9 cellular contexts compared by ENCODE assay signal in the genomic region with DNA sequence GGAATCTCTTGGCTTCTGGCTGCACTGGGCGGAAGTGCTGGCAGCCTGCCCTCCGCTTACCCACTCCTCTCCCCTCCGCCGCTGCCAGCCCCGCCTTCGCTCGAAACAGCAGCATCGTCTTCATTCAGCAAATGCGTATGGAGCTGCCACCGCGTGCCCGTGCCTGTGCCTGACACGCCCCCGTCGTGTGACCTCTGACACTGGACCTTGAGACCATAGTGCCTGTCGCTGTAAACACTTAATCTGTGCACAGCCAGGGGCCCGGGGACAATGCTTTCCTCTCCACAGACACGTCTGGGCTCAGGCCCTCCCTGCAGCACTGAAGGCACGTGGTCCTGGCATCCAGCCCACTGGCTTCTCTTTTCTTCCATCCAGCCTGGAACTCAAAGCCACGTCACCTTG.
A peak's percentile ranks its signal among the peaks of the same experiment; 100 is the strongest.
DNase-seq lines count a peak whose midpoint lies in the region; ATAC-seq and TF ChIP-seq lines count a peak whose summit lies in the region.
"Had no signal": no experiment of that assay in that cellular context is flagged by ENCODE, and none has a peak within 500 bp of the region (broad histone marks: within the 10 kb centered on the region; RNA-seq: fewer than 3 reads in every experiment).

No MANE protein-coding gene starts in this region.

- no peak overlapping the region for H3K4me3 Mint-ChIP-seq in neural crest cell
- H3K4me3 Mint-ChIP-seq: CD8-positive, alpha-beta memory T cell had no signal

- no peaks in the 10 kb centered on the region for H3K9me3 Mint-ChIP-seq in neural crest cell

- no peak overlapping the region for H3K27ac Mint-ChIP-seq in neural crest cell (ENCODE audit: unreplicated experiment)
- H3K27ac Mint-ChIP-seq: CD8-positive, alpha-beta memory T cell had no signal

- no peak overlapping the region for H3K4me3 ChIP-seq in A673 (ENCODE audit: low read depth, low read length, poor library complexity, severe bottlenecking)

- no TSS peak for BruUV-seq in A673 (replicated peaks; lab: Mats Ljungman, UMichigan)

- H3K9me3 ChIP-seq in A673 (ENCODE audit: low read depth, low read length, poor library complexity, severe bottlenecking) = no peaks in the 10 kb centered on the region

- no peak for ATAC-seq in HG02678 (IDR thresholded peaks at IDR 0.05; ENCODE audit: unreplicated experiment)
- ATAC-seq in GM18498 (IDR thresholded peaks at IDR 0.05; ENCODE audit: unreplicated experiment) = no peak
- no peak for ATAC-seq in HG02610 (IDR thresholded peaks at IDR 0.05; ENCODE audit: unreplicated experiment)

- H3K36me3 ChIP-seq in A673 (ENCODE audit: insufficient read depth, low read length, poor library complexity, severe bottlenecking) = no peaks in the 10 kb centered on the region

- no peaks in the 10 kb centered on the region for H3K4me1 ChIP-seq in A673 (ENCODE audit: insufficient read depth, low read length, poor library complexity, severe bottlenecking)

- H3K4me1 Mint-ChIP-seq in neural crest cell = peaks cover 29% of the 10 kb centered on the region

- peaks cover 84% of the 10 kb centered on the region for H3K27me3 Mint-ChIP-seq in neural crest cell (ENCODE audit: low read depth)

- POLR2A ChIA-PET in A673 (lab: Charles Lee; ENCODE audit: low non-redundant PET) = no interaction called here

- DNase-seq in A673 (ENCODE audit: low spot score) (peak; percentile 79), NCI-H1105 treated with DMSO at 0.1 percent for 48 hours (lab: John Stamatoyannopoulos, UW) (peak; percentile 82), foreskin melanocyte (peak; percentile 86), neural crest cell (ENCODE audit: low read depth, low spot score) (peak; percentile 54)
- no peak for DNase-seq in stimulated activated CD4-positive, alpha-beta T cell treated with anti-CD3 and anti-CD28 coated beads, Interleukin-1b, Interleukin-23, amount 100 ng/mL, for 48 hours
- DNase-seq: CD8-positive, alpha-beta memory T cell had no signal

- no peaks in the 10 kb centered on the region for H3K36me3 Mint-ChIP-seq in neural crest cell (ENCODE audit: low read depth)
- H3K36me3 Mint-ChIP-seq: CD8-positive, alpha-beta memory T cell had no signal

- CTCF ChIA-PET in A673 (lab: Charles Lee) = no interaction called here

- no peaks in the 10 kb centered on the region for H3K27me3 ChIP-seq in A673 (replicated peaks; ENCODE audit: insufficient read depth, low read depth, low read length, poor library complexity)

- intact Hi-C loops in A673 (cut with micrococcal nuclease; ENCODE audit: unreplicated experiment) = no loop called here

- no peak overlapping the region for H3K27ac ChIP-seq in A673 (ENCODE audit: low read depth, low read length, poor library complexity, severe bottlenecking)

- no peak for TF ChIP-seq CTCF in A673 (conservative IDR thresholded peaks at IDR 0.05; ENCODE audit: low read depth, low read length)
- TF ChIP-seq CTCF in neural crest cell (conservative IDR thresholded peaks at IDR 0.05) = no peak
